Comparison of ENCODE assay signal across 1 cellular context in the genomic region with DNA sequence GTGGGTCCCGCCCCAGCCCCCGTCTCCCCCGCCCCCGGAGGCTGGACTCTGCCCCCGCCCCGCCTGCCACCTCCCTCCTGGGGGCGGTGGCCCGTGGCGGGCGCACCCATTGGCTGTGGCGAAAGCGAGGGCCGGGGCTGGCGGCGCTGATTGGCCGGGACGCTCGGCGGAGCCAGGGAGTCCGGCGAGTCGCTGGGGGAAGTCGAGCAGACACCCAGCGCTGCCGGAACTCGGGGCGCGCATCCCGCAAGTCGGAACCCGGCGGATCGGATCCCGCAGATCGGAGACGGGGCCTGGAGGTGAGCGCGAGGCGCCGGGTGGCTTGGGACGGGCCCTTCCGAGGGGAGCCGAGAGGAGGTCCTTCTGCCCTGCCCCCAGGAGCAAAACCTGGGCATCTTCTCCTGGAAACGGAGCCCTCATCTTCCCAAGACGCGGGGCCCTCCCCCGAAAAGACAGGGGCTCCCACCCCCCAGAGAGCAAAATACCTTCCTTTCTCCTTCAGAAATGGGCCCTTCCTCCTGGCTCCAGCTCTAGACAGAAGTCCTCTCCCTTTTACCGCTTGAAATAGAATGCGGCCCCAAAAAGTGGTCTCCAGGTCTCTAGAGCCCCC.
TF ChIP-seq lines count a peak whose summit lies in the region.

A gene (plus strand): TSS at position 205 of the 610 bp plus-strand sequence. CDS start 61,123 bp downstream, outside the sequence.

TF ChIP-seq in HepG2, 621 proteins besides CTCF, POLR2A, EP300 and RAD21 (continued from another document and continues in another):
- TF ChIP-seq, protein P1, sequence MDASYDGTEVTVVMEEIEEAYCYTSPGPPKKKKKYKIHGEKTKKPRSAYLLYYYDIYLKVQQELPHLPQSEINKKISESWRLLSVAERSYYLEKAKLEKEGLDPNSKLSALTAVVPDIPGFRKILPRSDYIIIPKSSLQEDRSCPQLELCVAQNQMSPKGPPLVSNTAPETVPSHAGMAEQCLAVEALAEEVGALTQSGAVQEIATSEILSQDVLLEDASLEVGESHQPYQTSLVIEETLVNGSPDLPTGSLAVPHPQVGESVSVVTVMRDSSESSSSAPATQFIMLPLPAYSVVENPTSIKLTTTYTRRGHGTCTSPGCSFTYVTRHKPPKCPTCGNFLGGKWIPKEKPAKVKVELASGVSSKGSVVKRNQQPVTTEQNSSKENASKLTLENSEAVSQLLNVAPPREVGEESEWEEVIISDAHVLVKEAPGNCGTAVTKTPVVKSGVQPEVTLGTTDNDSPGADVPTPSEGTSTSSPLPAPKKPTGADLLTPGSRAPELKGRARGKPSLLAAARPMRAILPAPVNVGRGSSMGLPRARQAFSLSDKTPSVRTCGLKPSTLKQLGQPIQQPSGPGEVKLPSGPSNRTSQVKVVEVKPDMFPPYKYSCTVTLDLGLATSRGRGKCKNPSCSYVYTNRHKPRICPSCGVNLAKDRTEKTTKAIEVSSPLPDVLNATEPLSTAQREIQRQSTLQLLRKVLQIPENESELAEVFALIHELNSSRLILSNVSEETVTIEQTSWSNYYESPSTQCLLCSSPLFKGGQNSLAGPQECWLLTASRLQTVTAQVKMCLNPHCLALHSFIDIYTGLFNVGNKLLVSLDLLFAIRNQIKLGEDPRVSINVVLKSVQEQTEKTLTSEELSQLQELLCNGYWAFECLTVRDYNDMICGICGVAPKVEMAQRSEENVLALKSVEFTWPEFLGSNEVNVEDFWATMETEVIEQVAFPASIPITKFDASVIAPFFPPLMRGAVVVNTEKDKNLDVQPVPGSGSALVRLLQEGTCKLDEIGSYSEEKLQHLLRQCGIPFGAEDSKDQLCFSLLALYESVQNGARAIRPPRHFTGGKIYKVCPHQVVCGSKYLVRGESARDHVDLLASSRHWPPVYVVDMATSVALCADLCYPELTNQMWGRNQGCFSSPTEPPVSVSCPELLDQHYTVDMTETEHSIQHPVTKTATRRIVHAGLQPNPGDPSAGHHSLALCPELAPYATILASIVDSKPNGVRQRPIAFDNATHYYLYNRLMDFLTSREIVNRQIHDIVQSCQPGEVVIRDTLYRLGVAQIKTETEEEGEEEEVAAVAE (CRISPR knock-in tag; IDR thresholded peaks at IDR 0.05; ENCODE audit: borderline replicate concordance) = no peak
- TF ChIP-seq SOX6 (IDR thresholded peaks at IDR 0.05) (no peak), SOX6 (CRISPR knock-in tag; IDR thresholded peaks at IDR 0.05) (peak; percentile 50), MIER3 (CRISPR knock-in tag; IDR thresholded peaks at IDR 0.05; ENCODE audit: borderline replicate concordance) (0 out of 2 replicates have a peak, but pooled peaks have one; percentile 45), HHEX (CRISPR knock-in tag; IDR thresholded peaks at IDR 0.05) (no peak), ZNF761 (CRISPR knock-in tag; conservative IDR thresholded peaks at IDR 0.05) (no peak), ZNF432 (CRISPR knock-in tag; IDR thresholded peaks at IDR 0.05; ENCODE audit: borderline replicate concordance) (no peak), ZNF329 (CRISPR knock-in tag; IDR thresholded peaks at IDR 0.05; ENCODE audit: low read depth) (no peak), ZNF720 (CRISPR knock-in tag; IDR thresholded peaks at IDR 0.05) (no peak), ZNF296 (CRISPR knock-in tag; conservative IDR thresholded peaks at IDR 0.05) (no peak), ZNF75D (CRISPR knock-in tag; IDR thresholded peaks at IDR 0.05; ENCODE audit: borderline replicate concordance) (0 out of 2 replicates have a peak, but pooled peaks have one; percentile 28), TEAD2 (CRISPR knock-in tag; IDR thresholded peaks at IDR 0.05) (no peak), RARA (CRISPR knock-in tag; IDR thresholded peaks at IDR 0.05) (no peak; the same call in 1 of the 2 replicates), GATAD2A (CRISPR knock-in tag; IDR thresholded peaks at IDR 0.05) (no peak), ARNT2 (CRISPR knock-in tag; IDR thresholded peaks at IDR 0.05; ENCODE audit: low read depth) (no peak), NFATC3 (CRISPR knock-in tag; IDR thresholded peaks at IDR 0.05) (no peak), MAFK (conservative IDR thresholded peaks at IDR 0.05 in 1 of 2, IDR thresholded peaks at IDR 0.05 in 1 of 2; ENCODE audit: low read length in 2 of 2) (no peak), THYN1 (CRISPR knock-in tag; IDR thresholded peaks at IDR 0.05; ENCODE audit: borderline replicate concordance, low read depth) (no peak), ZNF446 (CRISPR knock-in tag; IDR thresholded peaks at IDR 0.05) (no peak), ZNF441 (CRISPR knock-in tag; IDR thresholded peaks at IDR 0.05; ENCODE audit: borderline replicate concordance) (peak; percentile 99), ZBTB8A (CRISPR knock-in tag; IDR thresholded peaks at IDR 0.05; ENCODE audit: borderline replicate concordance, low read depth) (no peak), HNRNPUL1 (IDR thresholded peaks at IDR 0.05; ENCODE audit: low read depth, low read length) (0 out of 2 replicates have a peak, but pooled peaks have one; percentile 26), SUZ12 (IDR thresholded peaks at IDR 0.05; ENCODE audit: low read depth, low read length) (no peak), ZFP37 (CRISPR knock-in tag; IDR thresholded peaks at IDR 0.05; ENCODE audit: borderline replicate concordance) (peak; percentile 60; the same call in 1 of the 2 replicates), CBX5 (CRISPR knock-in tag; IDR thresholded peaks at IDR 0.05; ENCODE audit: borderline replicate concordance) (no peak), ZFP82 (CRISPR knock-in tag; IDR thresholded peaks at IDR 0.05; ENCODE audit: borderline replicate concordance) (no peak), ZNF234 (CRISPR knock-in tag; conservative IDR thresholded peaks at IDR 0.05) (no peak), ZBTB7A (CRISPR knock-in tag; IDR thresholded peaks at IDR 0.05) (no peak), ELF4 (CRISPR knock-in tag; IDR thresholded peaks at IDR 0.05; ENCODE audit: borderline replicate concordance) (no peak), WIZ (CRISPR knock-in tag; IDR thresholded peaks at IDR 0.05) (no peak), ZNF460 (CRISPR knock-in tag; IDR thresholded peaks at IDR 0.05; ENCODE audit: borderline replicate concordance) (no peak), TCF7 (IDR thresholded peaks at IDR 0.05; ENCODE audit: low read depth) (no peak)
- TF ChIP-seq, protein P2, sequence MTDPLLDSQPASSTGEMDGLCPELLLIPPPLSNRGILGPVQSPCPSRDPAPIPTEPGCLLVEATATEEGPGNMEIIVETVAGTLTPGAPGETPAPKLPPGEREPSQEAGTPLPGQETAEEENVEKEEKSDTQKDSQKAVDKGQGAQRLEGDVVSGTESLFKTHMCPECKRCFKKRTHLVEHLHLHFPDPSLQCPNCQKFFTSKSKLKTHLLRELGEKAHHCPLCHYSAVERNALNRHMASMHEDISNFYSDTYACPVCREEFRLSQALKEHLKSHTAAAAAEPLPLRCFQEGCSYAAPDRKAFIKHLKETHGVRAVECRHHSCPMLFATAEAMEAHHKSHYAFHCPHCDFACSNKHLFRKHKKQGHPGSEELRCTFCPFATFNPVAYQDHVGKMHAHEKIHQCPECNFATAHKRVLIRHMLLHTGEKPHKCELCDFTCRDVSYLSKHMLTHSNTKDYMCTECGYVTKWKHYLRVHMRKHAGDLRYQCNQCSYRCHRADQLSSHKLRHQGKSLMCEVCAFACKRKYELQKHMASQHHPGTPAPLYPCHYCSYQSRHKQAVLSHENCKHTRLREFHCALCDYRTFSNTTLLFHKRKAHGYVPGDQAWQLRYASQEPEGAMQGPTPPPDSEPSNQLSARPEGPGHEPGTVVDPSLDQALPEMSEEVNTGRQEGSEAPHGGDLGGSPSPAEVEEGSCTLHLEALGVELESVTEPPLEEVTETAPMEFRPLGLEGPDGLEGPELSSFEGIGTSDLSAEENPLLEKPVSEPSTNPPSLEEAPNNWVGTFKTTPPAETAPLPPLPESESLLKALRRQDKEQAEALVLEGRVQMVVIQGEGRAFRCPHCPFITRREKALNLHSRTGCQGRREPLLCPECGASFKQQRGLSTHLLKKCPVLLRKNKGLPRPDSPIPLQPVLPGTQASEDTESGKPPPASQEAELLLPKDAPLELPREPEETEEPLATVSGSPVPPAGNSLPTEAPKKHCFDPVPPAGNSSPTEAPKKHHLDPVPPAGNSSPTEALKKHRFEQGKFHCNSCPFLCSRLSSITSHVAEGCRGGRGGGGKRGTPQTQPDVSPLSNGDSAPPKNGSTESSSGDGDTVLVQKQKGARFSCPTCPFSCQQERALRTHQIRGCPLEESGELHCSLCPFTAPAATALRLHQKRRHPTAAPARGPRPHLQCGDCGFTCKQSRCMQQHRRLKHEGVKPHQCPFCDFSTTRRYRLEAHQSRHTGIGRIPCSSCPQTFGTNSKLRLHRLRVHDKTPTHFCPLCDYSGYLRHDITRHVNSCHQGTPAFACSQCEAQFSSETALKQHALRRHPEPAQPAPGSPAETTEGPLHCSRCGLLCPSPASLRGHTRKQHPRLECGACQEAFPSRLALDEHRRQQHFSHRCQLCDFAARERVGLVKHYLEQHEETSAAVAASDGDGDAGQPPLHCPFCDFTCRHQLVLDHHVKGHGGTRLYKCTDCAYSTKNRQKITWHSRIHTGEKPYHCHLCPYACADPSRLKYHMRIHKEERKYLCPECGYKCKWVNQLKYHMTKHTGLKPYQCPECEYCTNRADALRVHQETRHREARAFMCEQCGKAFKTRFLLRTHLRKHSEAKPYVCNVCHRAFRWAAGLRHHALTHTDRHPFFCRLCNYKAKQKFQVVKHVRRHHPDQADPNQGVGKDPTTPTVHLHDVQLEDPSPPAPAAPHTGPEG (CRISPR knock-in tag; IDR thresholded peaks at IDR 0.05) = no peak
- TF ChIP-seq, protein P3, sequence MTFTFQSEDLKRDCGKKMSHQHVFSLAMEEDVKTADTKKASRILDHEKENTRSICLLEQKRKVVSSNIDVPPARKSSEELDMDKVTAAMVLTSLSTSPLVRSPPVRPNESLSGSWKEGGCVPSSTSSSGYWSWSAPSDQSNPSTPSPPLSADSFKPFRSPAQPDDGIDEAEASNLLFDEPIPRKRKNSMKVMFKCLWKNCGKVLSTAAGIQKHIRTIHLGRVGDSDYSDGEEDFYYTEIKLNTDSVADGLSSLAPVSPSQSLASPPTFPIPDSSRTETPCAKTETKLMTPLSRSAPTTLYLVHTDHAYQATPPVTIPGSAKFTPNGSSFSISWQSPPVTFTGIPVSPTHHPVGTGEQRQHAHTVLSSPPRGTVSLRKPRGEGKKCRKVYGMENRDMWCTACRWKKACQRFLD (CRISPR knock-in tag; IDR thresholded peaks at IDR 0.05; ENCODE audit: borderline replicate concordance) = no peak
- TF ChIP-seq, protein P4, sequence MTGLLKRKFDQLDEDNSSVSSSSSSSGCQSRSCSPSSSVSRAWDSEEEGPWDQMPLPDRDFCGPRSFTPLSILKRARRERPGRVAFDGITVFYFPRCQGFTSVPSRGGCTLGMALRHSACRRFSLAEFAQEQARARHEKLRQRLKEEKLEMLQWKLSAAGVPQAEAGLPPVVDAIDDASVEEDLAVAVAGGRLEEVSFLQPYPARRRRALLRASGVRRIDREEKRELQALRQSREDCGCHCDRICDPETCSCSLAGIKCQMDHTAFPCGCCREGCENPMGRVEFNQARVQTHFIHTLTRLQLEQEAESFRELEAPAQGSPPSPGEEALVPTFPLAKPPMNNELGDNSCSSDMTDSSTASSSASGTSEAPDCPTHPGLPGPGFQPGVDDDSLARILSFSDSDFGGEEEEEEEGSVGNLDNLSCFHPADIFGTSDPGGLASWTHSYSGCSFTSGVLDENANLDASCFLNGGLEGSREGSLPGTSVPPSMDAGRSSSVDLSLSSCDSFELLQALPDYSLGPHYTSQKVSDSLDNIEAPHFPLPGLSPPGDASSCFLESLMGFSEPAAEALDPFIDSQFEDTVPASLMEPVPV (CRISPR knock-in tag; IDR thresholded peaks at IDR 0.05) = no peak; the same call in 1 of the 2 replicates
- TF ChIP-seq, protein P5, sequence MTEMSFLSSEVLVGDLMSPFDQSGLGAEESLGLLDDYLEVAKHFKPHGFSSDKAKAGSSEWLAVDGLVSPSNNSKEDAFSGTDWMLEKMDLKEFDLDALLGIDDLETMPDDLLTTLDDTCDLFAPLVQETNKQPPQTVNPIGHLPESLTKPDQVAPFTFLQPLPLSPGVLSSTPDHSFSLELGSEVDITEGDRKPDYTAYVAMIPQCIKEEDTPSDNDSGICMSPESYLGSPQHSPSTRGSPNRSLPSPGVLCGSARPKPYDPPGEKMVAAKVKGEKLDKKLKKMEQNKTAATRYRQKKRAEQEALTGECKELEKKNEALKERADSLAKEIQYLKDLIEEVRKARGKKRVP (CRISPR knock-in tag; IDR thresholded peaks at IDR 0.05) = no peak
- TF ChIP-seq, protein P6, sequence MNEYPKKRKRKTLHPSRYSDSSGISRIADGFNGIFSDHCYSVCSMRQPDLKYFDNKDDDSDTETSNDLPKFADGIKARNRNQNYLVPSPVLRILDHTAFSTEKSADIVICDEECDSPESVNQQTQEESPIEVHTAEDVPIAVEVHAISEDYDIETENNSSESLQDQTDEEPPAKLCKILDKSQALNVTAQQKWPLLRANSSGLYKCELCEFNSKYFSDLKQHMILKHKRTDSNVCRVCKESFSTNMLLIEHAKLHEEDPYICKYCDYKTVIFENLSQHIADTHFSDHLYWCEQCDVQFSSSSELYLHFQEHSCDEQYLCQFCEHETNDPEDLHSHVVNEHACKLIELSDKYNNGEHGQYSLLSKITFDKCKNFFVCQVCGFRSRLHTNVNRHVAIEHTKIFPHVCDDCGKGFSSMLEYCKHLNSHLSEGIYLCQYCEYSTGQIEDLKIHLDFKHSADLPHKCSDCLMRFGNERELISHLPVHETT (CRISPR knock-in tag; conservative IDR thresholded peaks at IDR 0.05) = 0 out of 2 replicates have a peak, but pooled peaks have one; percentile 33
- TF ChIP-seq, protein P7, sequence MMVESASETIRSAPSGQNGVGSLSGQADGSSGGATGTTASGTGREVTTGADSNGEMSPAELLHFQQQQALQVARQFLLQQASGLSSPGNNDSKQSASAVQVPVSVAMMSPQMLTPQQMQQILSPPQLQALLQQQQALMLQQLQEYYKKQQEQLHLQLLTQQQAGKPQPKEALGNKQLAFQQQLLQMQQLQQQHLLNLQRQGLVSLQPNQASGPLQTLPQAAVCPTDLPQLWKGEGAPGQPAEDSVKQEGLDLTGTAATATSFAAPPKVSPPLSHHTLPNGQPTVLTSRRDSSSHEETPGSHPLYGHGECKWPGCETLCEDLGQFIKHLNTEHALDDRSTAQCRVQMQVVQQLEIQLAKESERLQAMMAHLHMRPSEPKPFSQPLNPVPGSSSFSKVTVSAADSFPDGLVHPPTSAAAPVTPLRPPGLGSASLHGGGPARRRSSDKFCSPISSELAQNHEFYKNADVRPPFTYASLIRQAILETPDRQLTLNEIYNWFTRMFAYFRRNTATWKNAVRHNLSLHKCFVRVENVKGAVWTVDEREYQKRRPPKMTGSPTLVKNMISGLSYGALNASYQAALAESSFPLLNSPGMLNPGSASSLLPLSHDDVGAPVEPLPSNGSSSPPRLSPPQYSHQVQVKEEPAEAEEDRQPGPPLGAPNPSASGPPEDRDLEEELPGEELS (CRISPR knock-in tag; IDR thresholded peaks at IDR 0.05) = peak; percentile 28; the same call in 1 of the 2 replicates
